In genomic region chr5:116361171-116361967, GRCh38 we compare ENCODE assay signal across 8 cellular contexts.
DNase-seq lines count a peak whose midpoint lies in the region; ATAC-seq, FAIRE-seq and TF ChIP-seq lines count a peak whose summit lies in the region.

No MANE protein-coding gene starts in this region.

- no peak for TF ChIP-seq POLR2A in spleen (IDR thresholded peaks at IDR 0.05)

- intact Hi-C loops in spleen (cut with DNase I; ENCODE audit: low total_unique reads): no loop called here

- H3K4me3 ChIP-seq in HUES48 (ENCODE audit: low read depth, low read length): peak overlapping the region; percentile 59
- peak overlapping the region in 2 of 8 donors; percentile 5 to 27 for H3K4me3 ChIP-seq in spleen

- no peak overlapping the region for H3K9ac ChIP-seq in HUES48 (ENCODE audit: low read depth, low read length)

- H3K9me3 ChIP-seq in HUES48 (ENCODE audit: control insufficient read depth, insufficient read depth, low read length) (no peaks in the 10 kb centered on the region), spleen (no peaks in the 10 kb centered on the region)

- H3K4me1 ChIP-seq in HUES48 (ENCODE audit: control insufficient read depth, insufficient read depth, low read length): peaks cover 12% of the 10 kb centered on the region; the same call in 1 of the 2 replicates
- peaks cover 4 to 32% (median 21%) of the 10 kb centered on the region in 6 donors for H3K4me1 ChIP-seq in spleen

- TF ChIP-seq CTCF in spleen (IDR thresholded peaks at IDR 0.05 in 8 of 11, conservative IDR thresholded peaks at IDR 0.05 in 3 of 11): no peak

- H3K27ac ChIP-seq in HUES48 (ENCODE audit: low read depth, low read length): no peak overlapping the region
- H3K27ac ChIP-seq in spleen: peak overlapping the region in 1 of 8 donors; percentile 73

- no peak for FAIRE-seq in GM19239 (lab: Jason Lieb, UNC)

- ATAC-seq in GM21723 (IDR thresholded peaks at IDR 0.05; ENCODE audit: unreplicated experiment) (no peak), HG03280 (IDR thresholded peaks at IDR 0.05; ENCODE audit: unreplicated experiment) (no peak)

- peaks cover 15% of the 10 kb centered on the region for H3K27me3 ChIP-seq in HUES48 (ENCODE audit: control insufficient read depth, insufficient read depth, low read length)
- no peaks in the 10 kb centered on the region for H3K27me3 ChIP-seq in spleen (replicated peaks in 1 of 7)

- no peaks in the 10 kb centered on the region for H3K36me3 ChIP-seq in HUES48 (ENCODE audit: control insufficient read depth, insufficient read depth, low read length)
- peaks cover 0 to 17% (median 2%) of the 10 kb centered on the region in 6 donors for H3K36me3 ChIP-seq in spleen

- DNase-seq in cerebellar cortex (ENCODE audit: low spot score) (peak; percentile 52), iris pigment epithelial cell (ENCODE audit: low read depth) (peak; percentile 24), spleen (peak; percentile 74), NCI-H1048 (lab: John Stamatoyannopoulos, UW) (no peak), GM19239 (ENCODE audit: insufficient read length, low spot score) (no peak)

- 86 to 93% (median 87%) methylated on average over 46 to 53 of the region's 53 CpGs for WGBS in spleen, 5 donors

Comparison
In these comparisons a context has a peak if more than half of its experiments do, and no peak if none do; other contexts are left out.
1. DNase-seq: peak in cerebellar cortex (single experiment), iris pigment epithelial cell (single experiment) and spleen (single experiment); none in NCI-H1048 (single experiment) and GM19239 (single experiment).